ENCODE assay signal across 8 cellular contexts in the genomic region with DNA sequence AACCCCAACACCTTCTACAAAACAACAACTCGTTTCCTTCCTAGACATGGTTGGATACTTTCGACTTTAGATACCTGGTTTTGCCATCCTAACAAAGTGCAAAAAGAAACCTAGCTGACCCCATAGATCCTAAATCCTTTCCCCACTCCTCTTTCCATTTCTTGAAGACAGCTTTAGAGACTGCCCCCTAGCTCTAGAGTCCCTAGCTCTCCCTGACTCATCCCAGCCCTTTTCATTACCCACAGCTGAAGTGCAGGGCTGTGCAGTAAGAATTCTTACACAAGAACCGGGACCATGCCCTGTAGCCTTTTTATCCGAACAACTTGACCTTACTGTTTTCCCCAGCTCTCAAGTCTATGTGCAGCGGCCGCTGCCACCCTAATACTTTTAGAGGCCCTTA.
A peak's percentile ranks its signal among the peaks of the same experiment; 100 is the strongest.
DNase-seq lines count a peak whose midpoint lies in the region; TF ChIP-seq lines count a peak whose summit lies in the region.
"Not testable (repeated sequence)": the region's sequence is repeated elsewhere in the genome, so short reads cannot be mapped to it uniquely, and the experiment has no call there.

No MANE protein-coding gene starts in this region.

- H3K27me3 ChIP-seq in H7 (ENCODE audit: control insufficient read depth, insufficient read depth, low read length); HUES6 (ENCODE audit: control insufficient read depth, insufficient read depth, low read length); NT2/D1 (ENCODE audit: insufficient read depth, insufficient read length); endodermal cell (ENCODE audit: control insufficient read depth, insufficient read depth, low read length, poor library complexity, severe bottlenecking); mesendoderm (ENCODE audit: insufficient read depth, low read length, poor library complexity): not testable (repeated sequence)

- not testable (repeated sequence) for H3K4me3 Mint-ChIP-seq in endodermal cell

- H3K27me3 Mint-ChIP-seq in endodermal cell (ENCODE audit: insufficient read depth) = not testable (repeated sequence)

- peak overlapping the region; percentile 99 for H3K27ac ChIP-seq in HUES6 (ENCODE audit: low read depth, low read length)
- H3K27ac ChIP-seq in endodermal cell (ENCODE audit: low read depth, low read length) = not testable (repeated sequence)
- H3K27ac ChIP-seq in mesendoderm (ENCODE audit: low read depth, low read length) = peak overlapping the region; percentile 97

- H3K36me3 ChIP-seq in H7 (replicated peaks; ENCODE audit: control insufficient read depth, insufficient read depth, low read length); endodermal cell (ENCODE audit: control insufficient read depth, insufficient read depth, low read length); mesendoderm (ENCODE audit: control insufficient read depth, insufficient read depth, low read length): not testable (repeated sequence)
- H3K36me3 ChIP-seq in HUES6 (ENCODE audit: control insufficient read depth, insufficient read depth, low read length) (peaks cover 21% of the 10 kb centered on the region; the same call in 1 of the 2 replicates), NT2/D1 (ENCODE audit: insufficient read depth, insufficient read length, low read length) (peaks cover 17% of the 10 kb centered on the region)

- H2BK120ac ChIP-seq in mesendoderm (ENCODE audit: low read depth, low read length) = peak overlapping the region; percentile 88

- H4K5ac ChIP-seq in mesendoderm (ENCODE audit: low read length) = not testable (repeated sequence)

- not testable (repeated sequence) for H3K23ac ChIP-seq in mesendoderm (ENCODE audit: low read length)

- not testable (repeated sequence) for H3K36me3 Mint-ChIP-seq in endodermal cell (ENCODE audit: low read depth)

- not testable (repeated sequence) for H3K79me2 ChIP-seq in mesendoderm (ENCODE audit: control insufficient read depth, insufficient read depth, low read length)

- H4K8ac ChIP-seq in mesendoderm (ENCODE audit: low read depth, low read length) = peak overlapping the region; percentile 28

- peaks cover 48% of the 10 kb centered on the region for H3K4me1 Mint-ChIP-seq in endodermal cell

- H3K9me3 ChIP-seq in HUES6 (ENCODE audit: control insufficient read depth, insufficient read depth, low read depth, low read length); NT2/D1 (ENCODE audit: insufficient read depth, low read length); endodermal cell (ENCODE audit: control insufficient read depth, low read length); iPS-18c (ENCODE audit: control insufficient read depth, insufficient read depth, low read length): not testable (repeated sequence)

- not testable (repeated sequence) for H3K4me2 ChIP-seq in mesendoderm (ENCODE audit: low read length)

- H3K4me1 ChIP-seq in HUES6 (ENCODE audit: control insufficient read depth, insufficient read depth, low read length) (peaks cover 48% of the 10 kb centered on the region), endodermal cell (ENCODE audit: control insufficient read depth, insufficient read depth, low read length) (peaks cover 20% of the 10 kb centered on the region)
- not testable (repeated sequence) for H3K4me1 ChIP-seq in NT2/D1 (ENCODE audit: insufficient read depth, insufficient read length); mesendoderm (ENCODE audit: control insufficient read depth, low read depth, low read length)

- DNase-seq in ELF-1 (ENCODE audit: low read depth, low spot score) (peak; percentile 42), mesendoderm (peak; percentile 72)
- not testable (repeated sequence) for DNase-seq in H7; NT2/D1 (ENCODE audit: low read depth, low spot score); endodermal cell

- H2AK5ac ChIP-seq in mesendoderm (ENCODE audit: low read length) = not testable (repeated sequence)

- WGBS in endodermal cell (ENCODE audit: insufficient coverage in 1 of 2, insufficient read length in 1 of 2), 2 experiments = 25 to 31% methylated on average over 1 to 6 of the region's 6 CpGs
- no CpG with 5 or more reads among the region's 6 CpGs for WGBS in mesendoderm (ENCODE audit: extremely low coverage, insufficient coverage, low lambda C conversion rate)

- peak overlapping the region; percentile 81 for H2BK5ac ChIP-seq in mesendoderm (ENCODE audit: low read length)

- H3K56ac ChIP-seq in mesendoderm (ENCODE audit: low read length) = peak overlapping the region; percentile 88

- peak overlapping the region; percentile 96 for H3K4ac ChIP-seq in mesendoderm (ENCODE audit: low read depth, low read length)

- H3K9ac ChIP-seq in HUES6 (ENCODE audit: low read length) (peak overlapping the region; percentile 99), NT2/D1 (ENCODE audit: insufficient read length, low read depth) (peak overlapping the region; percentile 79), mesendoderm (ENCODE audit: low read length) (peak overlapping the region; percentile 64)
- not testable (repeated sequence) for H3K9ac ChIP-seq in endodermal cell (ENCODE audit: extremely low read depth, low read length, poor library complexity, severe bottlenecking)

- not testable (repeated sequence) for H2BK15ac ChIP-seq in mesendoderm (replicated peaks; ENCODE audit: low read depth)

- H3K9me3 Mint-ChIP-seq in endodermal cell = not testable (repeated sequence)

- H3K4me3 ChIP-seq in H7 (ENCODE audit: insufficient read depth, low read depth, low read length) (peak overlapping the region; percentile 74), HUES6 (ENCODE audit: low read depth, low read length) (peak overlapping the region; percentile 87), NT2/D1 (ENCODE audit: insufficient read length, low read depth) (peak overlapping the region; percentile 81), endodermal cell (ENCODE audit: low read length) (peak overlapping the region; percentile 89), iPS-11a (ENCODE audit: low read depth, low read length) (peak overlapping the region; percentile 28), iPS-18c (ENCODE audit: insufficient read depth, low read depth, low read length) (peak overlapping the region; percentile 38)
- H3K4me3 ChIP-seq in mesendoderm (ENCODE audit: low read length) = not testable (repeated sequence)

- not testable (repeated sequence) for H3K27ac Mint-ChIP-seq in endodermal cell

- peak; percentile 56 for TF ChIP-seq CTCF in endodermal cell (conservative IDR thresholded peaks at IDR 0.05)

- H3K79me1 ChIP-seq in mesendoderm (ENCODE audit: low read length) = not testable (repeated sequence)

- H3K18ac ChIP-seq in mesendoderm (ENCODE audit: low read length) = peak overlapping the region; percentile 99
